Comparison of ENCODE assay signal across 16 cellular contexts in genomic region chr9:34635556-34635955, GRCh38. TPM values are rescaled to one million over a fixed set of nuclear protein-coding genes. Genes with fewer than 3 reads are reported as not detected.
DNase-seq lines count a peak whose midpoint lies in the region; ATAC-seq, FAIRE-seq and TF ChIP-seq lines count a peak whose summit lies in the region.
"Had no signal": no experiment of that assay in that cellular context is flagged by ENCODE, and none has a peak within 500 bp of the region (broad histone marks: within the 10 kb centered on the region; RNA-seq: fewer than 3 reads in every experiment).

No MANE protein-coding gene starts in this region.

- H3K9me3 ChIP-seq in PC-9 (ENCODE audit: insufficient read depth, low read depth) (no peaks in the 10 kb centered on the region), ascending aorta (no peaks in the 10 kb centered on the region), suprapubic skin (no peaks in the 10 kb centered on the region)
- H3K9me3 ChIP-seq: prostate gland had no signal

- H2AFZ ChIP-seq in PC-9 = no peak overlapping the region

- H3K4me3 ChIP-seq in PC-9 = no peak overlapping the region
- no peak overlapping the region for H3K4me3 ChIP-seq in ascending aorta
- H3K4me3 ChIP-seq in suprapubic skin = no peak overlapping the region
- H3K4me3 ChIP-seq: prostate gland had no signal

- TF ChIP-seq POLR2A in suprapubic skin (IDR thresholded peaks at IDR 0.05) = no peak

- peaks cover 18% of the 10 kb centered on the region for H3K79me2 ChIP-seq in PC-9 (ENCODE audit: low read depth)

- H3K9me3 Mint-ChIP-seq in natural killer cell treated with Interleukin-12 subunit alpha and Interleukin-12 subunit beta and Interleukin-15 and Interleukin-18, amount 100 ng/mL, for 72 hours = no peaks in the 10 kb centered on the region
- H3K9me3 Mint-ChIP-seq in natural killer cell (no peaks in the 10 kb centered on the region), glutamatergic neuron (ENCODE audit: unreplicated experiment) (peaks cover 6% of the 10 kb centered on the region)
- H3K9me3 Mint-ChIP-seq in dendritic cell treated with granulocyte-macrophage colony-stimulating factor and Interleukin-4, amounts not matched to agents 40 ng/mL and 50 ng/mL, for 4 days = no peaks in the 10 kb centered on the region

- peaks cover 5% of the 10 kb centered on the region; the same call in 1 of the 2 replicates for H3F3A ChIP-seq in PC-9 (ENCODE audit: insufficient read depth, low read depth)

- H3K27ac ChIP-seq in PC-9 (no peak overlapping the region), ascending aorta (no peak overlapping the region), suprapubic skin (no peak overlapping the region)
- H3K27ac ChIP-seq: prostate gland had no signal

- DNase-seq in natural killer cell treated with Interleukin-12 subunit alpha and Interleukin-12 subunit beta and Interleukin-15 and Interleukin-18, amount 100 ng/mL, for 72 hours (ENCODE audit: low spot score) = no peak
- DNase-seq in natural killer cell (no peak), PC-9 (no peak), GM19239 (ENCODE audit: insufficient read length, low spot score) (no peak), ascending aorta (ENCODE audit: low spot score in 2 of 2) (no peak), glutamatergic neuron (no peak), suprapubic skin (ENCODE audit: low spot score in 2 of 2) (no peak)
- DNase-seq: C1 segment of cervical spinal cord; caudate nucleus; KG1; stimulated activated CD4-positive, alpha-beta T cell treated with anti-CD3 and anti-CD28 coated beads, Interleukin-2, amount 100 ng/mL, for 24 hours; stimulated activated naive CD4-positive, alpha-beta T cell treated with Interleukin-2 at 50 U/mL for 16 hours had no signal

- WGBS in suprapubic skin = 93% methylated on average over 9 of the region's 14 CpGs

- no peaks in the 10 kb centered on the region for H4K20me1 ChIP-seq in PC-9 (ENCODE audit: insufficient read depth)

- H3K27ac Mint-ChIP-seq in natural killer cell treated with Interleukin-12 subunit alpha and Interleukin-12 subunit beta and Interleukin-15 and Interleukin-18, amount 100 ng/mL, for 72 hours = no peak overlapping the region
- H3K27ac Mint-ChIP-seq in natural killer cell (no peak overlapping the region), glutamatergic neuron (ENCODE audit: unreplicated experiment) (no peak overlapping the region)
- H3K27ac Mint-ChIP-seq in dendritic cell treated with granulocyte-macrophage colony-stimulating factor and Interleukin-4, amounts not matched to agents 40 ng/mL and 50 ng/mL, for 4 days = peak overlapping the region; percentile 11

- H3K27me3 ChIP-seq in PC-9 (ENCODE audit: insufficient read depth, low read depth) = no peaks in the 10 kb centered on the region
- no peaks in the 10 kb centered on the region for H3K27me3 ChIP-seq in ascending aorta
- peaks cover 5% of the 10 kb centered on the region for H3K27me3 ChIP-seq in suprapubic skin

- CTCF ChIA-PET in PC-9 (lab: Charles Lee) = interaction anchor here (0.6 kb wide), 1 partner anchor 795 kb away, joined by 3 read pairs; no protein-coding TSS in a partner anchor

- peak overlapping the region; percentile 71 for H3K4me3 Mint-ChIP-seq in natural killer cell treated with Interleukin-12 subunit alpha and Interleukin-12 subunit beta and Interleukin-15 and Interleukin-18, amount 100 ng/mL, for 72 hours
- H3K4me3 Mint-ChIP-seq in natural killer cell (no peak overlapping the region), glutamatergic neuron (ENCODE audit: unreplicated experiment) (no peak overlapping the region)
- no peak overlapping the region for H3K4me3 Mint-ChIP-seq in dendritic cell treated with granulocyte-macrophage colony-stimulating factor and Interleukin-4, amounts not matched to agents 40 ng/mL and 50 ng/mL, for 4 days

- H3K4me1 ChIP-seq in PC-9 (replicated peaks; ENCODE audit: insufficient read depth) (peaks cover 9% of the 10 kb centered on the region; the same call in 1 of the 2 replicates), ascending aorta (peaks cover 0 to 13% of the 10 kb centered on the region in 2 donors), suprapubic skin (peaks cover 33% of the 10 kb centered on the region)
- H3K4me1 ChIP-seq: prostate gland had no signal

- intact Hi-C loops in natural killer cell (cut with micrococcal nuclease) = loop anchor here (5.0 kb wide), 1 partner anchor 33 kb away; no protein-coding TSS in a partner anchor
- intact Hi-C loops in PC-9 (cut with micrococcal nuclease; ENCODE audit: unreplicated experiment) = loop anchor here (2.0 kb wide), 1 partner anchor 23 kb away; the partner anchor contains the start of gene RPP25L
- intact Hi-C loops in dendritic cell treated with granulocyte-macrophage colony-stimulating factor and Interleukin-4, amounts not matched to agents 40 ng/mL and 50 ng/mL, for 4 days (cut with micrococcal nuclease) = loop anchor here (2.0 kb wide), 1 partner anchor 89 kb away; no protein-coding TSS in a partner anchor
- intact Hi-C loops in ascending aorta (cut with DNase I) = no loop called here

- TF ChIP-seq EP300 in suprapubic skin (IDR thresholded peaks at IDR 0.05) = no peak

- peak overlapping the region; percentile 90; the same call in 1 of the 2 replicates for H3K4me2 ChIP-seq in PC-9

- no peaks in the 10 kb centered on the region for H3K9me2 ChIP-seq in PC-9 (ENCODE audit: insufficient read depth)

- POLR2A ChIA-PET in PC-9 (lab: Charles Lee; ENCODE audit: unreplicated experiment) = no interaction called here

- H3K4me1 Mint-ChIP-seq in natural killer cell treated with Interleukin-12 subunit alpha and Interleukin-12 subunit beta and Interleukin-15 and Interleukin-18, amount 100 ng/mL, for 72 hours (ENCODE audit: low read depth in 2 of 2) = peaks cover 18 to 30% of the 10 kb centered on the region in 2 donors
- peaks cover 17 to 38% of the 10 kb centered on the region in 2 donors for H3K4me1 Mint-ChIP-seq in natural killer cell
- H3K4me1 Mint-ChIP-seq in dendritic cell treated with granulocyte-macrophage colony-stimulating factor and Interleukin-4, amounts not matched to agents 40 ng/mL and 50 ng/mL, for 4 days (ENCODE audit: low read depth) = peaks cover 33% of the 10 kb centered on the region
- H3K4me1 Mint-ChIP-seq in glutamatergic neuron (ENCODE audit: low read depth, unreplicated experiment) = peaks cover 21% of the 10 kb centered on the region

- no peak for TF ChIP-seq CTCF in natural killer cell (IDR thresholded peaks at IDR 0.05)
- no peak for TF ChIP-seq CTCF in PC-9 (conservative IDR thresholded peaks at IDR 0.05)
- no peak for TF ChIP-seq CTCF in ascending aorta (IDR thresholded peaks at IDR 0.05)
- no peak for TF ChIP-seq CTCF in glutamatergic neuron (IDR thresholded peaks at IDR 0.05; ENCODE audit: partially characterized antibody, unreplicated experiment)
- no peak for TF ChIP-seq CTCF in suprapubic skin (IDR thresholded peaks at IDR 0.05)

- H3K36me3 Mint-ChIP-seq in natural killer cell treated with Interleukin-12 subunit alpha and Interleukin-12 subunit beta and Interleukin-15 and Interleukin-18, amount 100 ng/mL, for 72 hours = no peaks in the 10 kb centered on the region
- H3K36me3 Mint-ChIP-seq in natural killer cell = no peaks in the 10 kb centered on the region
- peaks cover 15% of the 10 kb centered on the region for H3K36me3 Mint-ChIP-seq in dendritic cell treated with granulocyte-macrophage colony-stimulating factor and Interleukin-4, amounts not matched to agents 40 ng/mL and 50 ng/mL, for 4 days (ENCODE audit: low read depth)
- no peaks in the 10 kb centered on the region for H3K36me3 Mint-ChIP-seq in glutamatergic neuron (ENCODE audit: unreplicated experiment)

- ATAC-seq in natural killer cell treated with Interleukin-12 subunit alpha and Interleukin-12 subunit beta and Interleukin-15 and Interleukin-18, amount 100 ng/mL, for 72 hours = no peak
- no peak for ATAC-seq in natural killer cell

- BruUV-seq in PC-9 (replicated peaks; lab: Mats Ljungman, UMichigan) = no TSS peak

- peaks cover 3 to 4% of the 10 kb centered on the region in 2 donors for H3K27me3 Mint-ChIP-seq in natural killer cell treated with Interleukin-12 subunit alpha and Interleukin-12 subunit beta and Interleukin-15 and Interleukin-18, amount 100 ng/mL, for 72 hours
- H3K27me3 Mint-ChIP-seq in natural killer cell (ENCODE audit: low read depth in 2 of 2) (peaks cover 3 to 4% of the 10 kb centered on the region in 2 donors), glutamatergic neuron (ENCODE audit: unreplicated experiment) (peaks cover 14% of the 10 kb centered on the region)
- peaks cover 22% of the 10 kb centered on the region for H3K27me3 Mint-ChIP-seq in dendritic cell treated with granulocyte-macrophage colony-stimulating factor and Interleukin-4, amounts not matched to agents 40 ng/mL and 50 ng/mL, for 4 days

- FAIRE-seq in GM19239 (lab: Jason Lieb, UNC) = no peak

- no peaks in the 10 kb centered on the region for H3K36me3 ChIP-seq in PC-9 (ENCODE audit: low read depth)
- no peaks in the 10 kb centered on the region for H3K36me3 ChIP-seq in ascending aorta
- H3K36me3 ChIP-seq in suprapubic skin = peaks cover 2% of the 10 kb centered on the region
- H3K36me3 ChIP-seq: prostate gland had no signal

RNA-seq across cellular contexts. Expression of gene SIGMAR1, which starts 2.0 kb away (rescaled TPM):
- total RNA-seq in natural killer cell treated with Interleukin-12 subunit alpha and Interleukin-12 subunit beta and Interleukin-15 and Interleukin-18, amount 100 ng/mL, for 72 hours = 100 to 1,000 TPM in 1 of 2 donors, 10 to 100 TPM in 1; 45.6 to 109 TPM
- 10 to 100 TPM; 22.1 to 29.8 (median 23.0) TPM for total RNA-seq in natural killer cell
- 55.8 and 57.9 TPM in 2 replicates for total RNA-seq in PC-9 (2021)
- 61.3 TPM for total RNA-seq in ascending aorta
- total RNA-seq in glutamatergic neuron (ENCODE audit: unreplicated experiment) = 44.4 TPM
- total RNA-seq in suprapubic skin = 100 to 1,000 TPM in 3 of 4 donors, 10 to 100 TPM in 1; 78.5 to 111 (median 109) TPM

RNA-seq across cellular contexts. Expression of gene ARID3C, which starts 6.7 kb away (rescaled TPM):
- total RNA-seq in natural killer cell treated with Interleukin-12 subunit alpha and Interleukin-12 subunit beta and Interleukin-15 and Interleukin-18, amount 100 ng/mL, for 72 hours = under 1 TPM in 1 of 2 donors, not detected in 1; 0.31 TPM
- under 1 TPM in 2 of 3 donors, not detected in 1; 0.24 to 0.77 TPM for total RNA-seq in natural killer cell
- total RNA-seq in PC-9 (2021) = not detected in 2 replicates
- total RNA-seq in ascending aorta = not detected
- not detected for total RNA-seq in glutamatergic neuron (ENCODE audit: unreplicated experiment)
- 1 to 10 TPM in 1 of 4 donors, under 1 TPM in 3; 0.34 to 2.0 (median 0.50) TPM for total RNA-seq in suprapubic skin
- total RNA-seq: epithelial cell of proximal tubule, RPMI7951 had no signal

RNA-seq across cellular contexts. Expression of gene GALT, which starts 10.9 kb away (rescaled TPM):
- total RNA-seq in natural killer cell treated with Interleukin-12 subunit alpha and Interleukin-12 subunit beta and Interleukin-15 and Interleukin-18, amount 100 ng/mL, for 72 hours = 10 to 100 TPM; 19.4 to 50.2 TPM
- total RNA-seq in natural killer cell = 100 to 1,000 TPM in 1 of 3 donors, 10 to 100 TPM in 2; 81.9 to 118 (median 89.3) TPM
- 13.5 and 18.2 TPM in 2 replicates for total RNA-seq in PC-9 (2021)
- 28.3 TPM for total RNA-seq in ascending aorta
- total RNA-seq in glutamatergic neuron (ENCODE audit: unreplicated experiment) = 57.5 TPM
- total RNA-seq in suprapubic skin = 100 to 1,000 TPM in 1 of 4 donors, 10 to 100 TPM in 3; 47.6 to 182 (median 77.6) TPM

RNA-seq across cellular contexts. Expression of gene DCTN3, which starts 15.3 kb away (rescaled TPM):
- 100 to 1,000 TPM in 1 of 2 donors, 10 to 100 TPM in 1; 79.8 to 141 TPM for total RNA-seq in natural killer cell treated with Interleukin-12 subunit alpha and Interleukin-12 subunit beta and Interleukin-15 and Interleukin-18, amount 100 ng/mL, for 72 hours
- total RNA-seq in natural killer cell = 100 to 1,000 TPM; 135 to 171 (median 147) TPM
- 47.5 and 57.5 TPM in 2 replicates for total RNA-seq in PC-9 (2021)
- 31.7 TPM for total RNA-seq in ascending aorta
- 119 TPM for total RNA-seq in glutamatergic neuron (ENCODE audit: unreplicated experiment)
- total RNA-seq in suprapubic skin = 100 to 1,000 TPM in 3 of 4 donors, 10 to 100 TPM in 1; 61.2 to 136 (median 121) TPM

RNA-seq across cellular contexts. Expression of gene IL11RA, which starts 16.4 kb away (rescaled TPM):
- 10 to 100 TPM in 1 of 2 donors, 1 to 10 TPM in 1; 6.8 to 16.8 TPM for total RNA-seq in natural killer cell treated with Interleukin-12 subunit alpha and Interleukin-12 subunit beta and Interleukin-15 and Interleukin-18, amount 100 ng/mL, for 72 hours
- total RNA-seq in natural killer cell (10 to 100 TPM; 64.2 to 91.1 (median 66.1) TPM), PC-9 (2021) (8.5 and 8.7 TPM in 2 replicates), ascending aorta (50.3 TPM), glutamatergic neuron (ENCODE audit: unreplicated experiment) (28.8 TPM), suprapubic skin (100 to 1,000 TPM in 1 of 4 donors, 10 to 100 TPM in 3; 23.4 to 114 (median 39.3) TPM)
